In the genomic region with DNA sequence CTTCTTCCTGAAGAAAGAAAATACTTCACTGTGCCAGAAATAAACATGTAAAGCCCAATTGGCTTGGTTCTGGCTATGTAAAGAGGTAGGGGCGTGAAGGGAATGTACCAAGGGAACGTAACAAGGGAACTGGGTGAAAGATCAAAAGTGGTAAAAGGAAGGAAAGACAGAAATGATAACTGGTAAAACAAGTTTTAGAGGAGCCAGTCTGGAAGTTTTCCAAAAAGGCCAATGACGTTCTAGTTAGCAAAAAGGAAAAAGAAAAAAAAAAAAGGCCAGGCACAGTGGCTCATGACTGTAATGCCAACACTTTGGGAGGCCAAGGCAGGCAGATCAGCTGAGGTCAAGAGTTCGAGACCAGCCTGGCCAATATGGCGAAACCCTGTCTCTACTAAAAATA, we compare ENCODE assay signal across 13 cellular contexts. TPM values are rescaled to one million over a fixed set of nuclear protein-coding genes. Genes with fewer than 3 reads are reported as not detected.
DNase-seq lines count a peak whose midpoint lies in the region; ATAC-seq and TF ChIP-seq lines count a peak whose summit lies in the region.
"Had no signal": no experiment of that assay in that cellular context is flagged by ENCODE, and none has a peak within 500 bp of the region (broad histone marks: within the 10 kb centered on the region; RNA-seq: fewer than 3 reads in every experiment).

No MANE protein-coding gene starts in this region.

- H3K4me3 ChIP-seq in RWPE2 (ENCODE audit: severe bottlenecking) (no peak overlapping the region), gastroesophageal sphincter (no peak overlapping the region), spleen (no peak overlapping the region)
- H3K4me3 ChIP-seq: A549, skin epidermis had no signal

- H3K4me1 ChIP-seq in RWPE2 (ENCODE audit: insufficient read depth, poor library complexity, severe bottlenecking) (peaks cover 10% of the 10 kb centered on the region), gastroesophageal sphincter (peaks cover 0 to 14% (median 2%) of the 10 kb centered on the region in 3 donors), spleen (peaks cover 0 to 26% (median 11%) of the 10 kb centered on the region in 6 donors)
- H3K4me1 ChIP-seq: A549 had no signal

- ATAC-seq in RWPE2 (ENCODE audit: low read depth) (peak; percentile 63; the same call in 2 of the 3 replicates), gastroesophageal sphincter (no peak), GM19397 (IDR thresholded peaks at IDR 0.05; ENCODE audit: unreplicated experiment) (no peak)
- ATAC-seq: A549 had no signal

- intact Hi-C loops in spleen (cut with DNase I; ENCODE audit: low total_unique reads) = no loop called here

- WGBS in gastroesophageal sphincter (ENCODE audit: low coverage in 1 of 2), 2 donors = 48 to 50% methylated on average over 3 to 5 of the region's 5 CpGs
- WGBS in spleen, 5 donors = 45 to 57% (median 57%) methylated on average over 5 of the region's 5 CpGs

- TF ChIP-seq EP300 in gastroesophageal sphincter (IDR thresholded peaks at IDR 0.05) = no peak

- TF ChIP-seq CTCF in RWPE2 (IDR thresholded peaks at IDR 0.05; ENCODE audit: poor library complexity, severe bottlenecking) (no peak), gastroesophageal sphincter (IDR thresholded peaks at IDR 0.05) (no peak), spleen (IDR thresholded peaks at IDR 0.05 in 8 of 11, conservative IDR thresholded peaks at IDR 0.05 in 3 of 11) (no peak)

- H3K27ac ChIP-seq in RWPE2 (ENCODE audit: poor library complexity, severe bottlenecking) (peak overlapping the region; percentile 58), gastroesophageal sphincter (peak overlapping the region in 3 of 4 donors; percentile 12 to 46 (median 20)), spleen (peak overlapping the region in 7 of 8 donors; percentile 49 to 80 (median 65))
- H3K27ac ChIP-seq: A549, skin epidermis had no signal

- no peaks in the 10 kb centered on the region for H3K27me3 ChIP-seq in RWPE2 (ENCODE audit: insufficient read depth, poor library complexity, severe bottlenecking)
- H3K27me3 ChIP-seq in gastroesophageal sphincter = peaks cover 5% of the 10 kb centered on the region
- no peaks in the 10 kb centered on the region for H3K27me3 ChIP-seq in spleen (replicated peaks in 1 of 7)

- TF ChIP-seq POLR2A in gastroesophageal sphincter (IDR thresholded peaks at IDR 0.05) = no peak
- no peak for TF ChIP-seq POLR2A in spleen (IDR thresholded peaks at IDR 0.05)

- no peaks in the 10 kb centered on the region for H3K36me3 ChIP-seq in RWPE2 (ENCODE audit: low read depth)
- no peaks in the 10 kb centered on the region for H3K36me3 ChIP-seq in gastroesophageal sphincter
- no peaks in the 10 kb centered on the region for H3K36me3 ChIP-seq in spleen

- DNase-seq in NCI-H345 (lab: John Stamatoyannopoulos, UW) (peak; percentile 9), NCI-H345 treated with DMSO at 0.1 percent for 48 hours (lab: John Stamatoyannopoulos, UW; ENCODE audit: unreplicated experiment) (no peak), RWPE2 (ENCODE audit: low spot score) (no peak), spleen (no peak), DMS153 (lab: John Stamatoyannopoulos, UW) (no peak)
- DNase-seq in activated CD8-positive, alpha-beta memory T cell treated with anti-CD3 and anti-CD28 coated beads for 24 hours = no peak
- DNase-seq: activated naive CD4-positive, alpha-beta T cell; MV-4-11 had no signal

- no peaks in the 10 kb centered on the region for H3K9me3 ChIP-seq in RWPE2 (ENCODE audit: severe bottlenecking)
- peaks cover 0 to 9% (median 0%) of the 10 kb centered on the region in 3 donors for H3K9me3 ChIP-seq in gastroesophageal sphincter
- H3K9me3 ChIP-seq in spleen = peaks cover 0 to 22% (median 18%) of the 10 kb centered on the region in 8 donors
- H3K9me3 ChIP-seq: A549 had no signal

RNA-seq across cellular contexts. Expression of a gene that starts 21.2 kb away (rescaled TPM):
- total RNA-seq in gastroesophageal sphincter = not detected
- total RNA-seq in spleen = 1 to 10 TPM; 2.0 to 6.1 (median 4.4) TPM
- polyA plus RNA-seq in spleen = 1 to 10 TPM in 2 of 3 donors, under 1 TPM in 1; 0.93 to 1.8 (median 1.1) TPM
- polyA plus RNA-seq: neural cell had no signal
